Comparison of ENCODE assay signal across 19 cellular contexts in the genomic region with DNA sequence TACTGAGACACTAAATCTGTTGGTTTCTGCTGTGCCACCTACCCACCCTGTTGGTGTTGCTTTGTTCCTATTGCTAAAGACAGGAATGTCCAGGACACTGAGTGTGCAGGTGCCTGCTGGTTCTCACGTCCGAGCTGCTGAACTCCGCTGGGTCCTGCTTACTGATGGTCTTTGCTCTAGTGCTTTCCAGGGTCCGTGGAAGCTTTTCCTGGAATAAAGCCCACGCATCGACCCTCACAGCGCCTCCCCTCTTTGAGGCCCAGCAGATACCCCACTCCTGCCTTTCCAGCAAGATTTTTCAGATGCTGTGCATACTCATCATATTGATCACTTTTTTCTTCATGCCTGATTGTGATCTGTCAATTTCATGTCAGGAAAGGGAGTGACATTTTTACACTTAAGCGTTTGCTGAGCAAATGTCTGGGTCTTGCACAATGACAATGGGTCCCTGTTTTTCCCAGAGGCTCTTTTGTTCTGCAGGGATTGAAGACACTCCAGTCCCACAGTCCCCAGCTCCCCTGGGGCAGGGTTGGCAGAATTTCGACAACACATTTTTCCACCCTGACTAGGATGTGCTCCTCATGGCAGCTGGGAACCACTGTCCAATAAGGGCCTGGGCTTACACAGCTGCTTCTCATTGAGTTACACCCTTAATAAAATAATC. TPM values are rescaled to one million over a fixed set of nuclear protein-coding genes. Genes with fewer than 3 reads are reported as not detected.
DNase-seq lines count a peak whose midpoint lies in the region; ATAC-seq and TF ChIP-seq lines count a peak whose summit lies in the region.
"Had no signal": no experiment of that assay in that cellular context is flagged by ENCODE, and none has a peak within 500 bp of the region (broad histone marks: within the 10 kb centered on the region; RNA-seq: fewer than 3 reads in every experiment).

No MANE protein-coding gene starts in this region.

- H3K27ac Mint-ChIP-seq in MCF 10A (ENCODE audit: low read depth, unreplicated experiment): no peak overlapping the region
- H3K27ac Mint-ChIP-seq in brain: peak overlapping the region in 4 of 5 experiments; percentile 19 to 73 (median 48)
- H3K27ac Mint-ChIP-seq in WTC11: no peak overlapping the region
- no peak overlapping the region for H3K27ac Mint-ChIP-seq in type B pancreatic cell

- H3K4me3 Mint-ChIP-seq in MCF 10A (ENCODE audit: unreplicated experiment): no peak overlapping the region
- H3K4me3 Mint-ChIP-seq in brain: no peak overlapping the region
- no peak overlapping the region for H3K4me3 Mint-ChIP-seq in WTC11
- H3K4me3 Mint-ChIP-seq in type B pancreatic cell: no peak overlapping the region
- H3K4me3 Mint-ChIP-seq: activated naive CD8-positive, alpha-beta T cell treated with anti-CD3 and anti-CD28 coated beads, Interleukin-2, amount 10 ng/mL, durations not matched to agents 7 days and 5 days had no signal

- no peak overlapping the region for H3K4me3 ChIP-seq in breast epithelium
- H3K4me3 ChIP-seq: left lung, SJSA1, skin epidermis, upper lobe of left lung had no signal

- H3K9me3 ChIP-seq in breast epithelium: no peaks in the 10 kb centered on the region
- H3K9me3 ChIP-seq: left lung, SJSA1, upper lobe of left lung had no signal

- no peaks in the 10 kb centered on the region for H3K4me1 ChIP-seq in breast epithelium
- H3K4me1 ChIP-seq: left lung, SJSA1 had no signal

- no TSS peak for BruUV-seq in MCF 10A (replicated peaks; lab: Mats Ljungman, UMichigan)

- intact Hi-C loops in MCF 10A (cut with micrococcal nuclease): no loop called here
- intact Hi-C loops in breast epithelium (cut with DNase I; ENCODE audit: low total_unique reads): no loop called here

- POLR2A ChIA-PET in MCF 10A (lab: Yijun Ruan, JAX) (no interaction called here), WTC11 (lab: Charles Lee) (no interaction called here)

- H3K4me1 Mint-ChIP-seq in MCF 10A (ENCODE audit: insufficient read depth, unreplicated experiment) (peaks cover 8% of the 10 kb centered on the region), brain (peaks cover 10% of the 10 kb centered on the region), WTC11 (no peaks in the 10 kb centered on the region), type B pancreatic cell (ENCODE audit: unreplicated experiment) (peaks cover 4% of the 10 kb centered on the region)
- H3K4me1 Mint-ChIP-seq: activated naive CD8-positive, alpha-beta T cell treated with anti-CD3 and anti-CD28 coated beads, Interleukin-2, amount 10 ng/mL, durations not matched to agents 7 days and 5 days had no signal

- H3K36me3 Mint-ChIP-seq in MCF 10A (ENCODE audit: insufficient read depth, unreplicated experiment) (no peaks in the 10 kb centered on the region), brain (peaks cover 26% of the 10 kb centered on the region), WTC11 (no peaks in the 10 kb centered on the region), type B pancreatic cell (no peaks in the 10 kb centered on the region)
- H3K36me3 Mint-ChIP-seq: activated naive CD8-positive, alpha-beta T cell treated with anti-CD3 and anti-CD28 coated beads, Interleukin-2, amount 10 ng/mL, durations not matched to agents 7 days and 5 days had no signal

- no peaks in the 10 kb centered on the region for H3K36me3 ChIP-seq in breast epithelium
- H3K36me3 ChIP-seq: left lung, SJSA1, upper lobe of left lung had no signal

- no peak for TF ChIP-seq POLR2A in breast epithelium (IDR thresholded peaks at IDR 0.05)

- CTCF ChIA-PET in MCF 10A (lab: Yijun Ruan, JAX): interaction anchor here (0.8 to 2.9 kb wide), 3 partner anchors 11 to 199 kb away, joined by 4 to 14 read pairs (median 6); no protein-coding TSS in a partner anchor
- CTCF ChIA-PET in WTC11 (lab: Charles Lee): interaction anchor here (1.0 to 2.1 kb wide), 3 partner anchors 10 to 42 kb away, joined by 4 to 8 read pairs (median 5); no protein-coding TSS in a partner anchor

- no peaks in the 10 kb centered on the region for H3K27me3 ChIP-seq in breast epithelium
- H3K27me3 ChIP-seq: SJSA1, upper lobe of left lung had no signal

- ATAC-seq in WTC11: no peak
- ATAC-seq: HCT116, left lung had no signal

- H3K27me3 Mint-ChIP-seq in MCF 10A (ENCODE audit: insufficient read depth, unreplicated experiment) (no peaks in the 10 kb centered on the region), brain (no peaks in the 10 kb centered on the region), WTC11 (ENCODE audit: low read depth) (no peaks in the 10 kb centered on the region), type B pancreatic cell (no peaks in the 10 kb centered on the region)
- H3K27me3 Mint-ChIP-seq: activated naive CD8-positive, alpha-beta T cell treated with anti-CD3 and anti-CD28 coated beads, Interleukin-2, amount 10 ng/mL, durations not matched to agents 7 days and 5 days had no signal

- H3K9me3 Mint-ChIP-seq in MCF 10A (ENCODE audit: unreplicated experiment) (no peaks in the 10 kb centered on the region), brain (no peaks in the 10 kb centered on the region), WTC11 (no peaks in the 10 kb centered on the region), type B pancreatic cell (no peaks in the 10 kb centered on the region)
- H3K9me3 Mint-ChIP-seq: activated naive CD8-positive, alpha-beta T cell treated with anti-CD3 and anti-CD28 coated beads, Interleukin-2, amount 10 ng/mL, durations not matched to agents 7 days and 5 days had no signal

- DNase-seq in MCF 10A (ENCODE audit: unreplicated experiment) (peak; percentile 33), breast epithelium (ENCODE audit: low spot score in 2 of 2) (no peak), islet precursor cell (peak; percentile 76), GM10266 (ENCODE audit: extremely low spot score) (no peak), WTC11 (ENCODE audit: low spot score) (no peak), type B pancreatic cell (ENCODE audit: extremely low spot score, unreplicated experiment) (no peak), CD1c-positive myeloid dendritic cell (ENCODE audit: extremely low spot score) (no peak)
- DNase-seq: ACHN; activated naive CD8-positive, alpha-beta T cell treated with anti-CD3 and anti-CD28 coated beads, Interleukin-2, amount 10 ng/mL, durations not matched to agents 7 days and 5 days; DND-41; left lung; NCI-H1417 treated with DMSO at 0.1 percent for 48 hours; upper lobe of left lung had no signal

- H3K27ac ChIP-seq in breast epithelium: peak overlapping the region in 1 of 2 donors; percentile 1
- H3K27ac ChIP-seq: left lung, SJSA1, upper lobe of left lung had no signal

- TF ChIP-seq CTCF in MCF 10A (IDR thresholded peaks at IDR 0.05; ENCODE audit: unreplicated experiment): no peak
- no peak for TF ChIP-seq CTCF in breast epithelium (IDR thresholded peaks at IDR 0.05)
- TF ChIP-seq CTCF in brain (conservative IDR thresholded peaks at IDR 0.05): no peak
- TF ChIP-seq CTCF in GM10266 (IDR thresholded peaks at IDR 0.05; ENCODE audit: control insufficient read depth, insufficient read depth, low read depth, missing control alignments): no peak
- no peak for TF ChIP-seq CTCF in WTC11 (IDR thresholded peaks at IDR 0.05)
- TF ChIP-seq CTCF in type B pancreatic cell (conservative IDR thresholded peaks at IDR 0.05): no peak

TF ChIP-seq in WTC11, 78 proteins besides CTCF, POLR2A, EP300 and RAD21:
- TF ChIP-seq NFYB (CRISPR knock-in tag; conservative IDR thresholded peaks at IDR 0.05; ENCODE audit: low read depth) (no peak), ZNF121 (CRISPR knock-in tag; IDR thresholded peaks at IDR 0.05) (no peak), CREM (CRISPR knock-in tag; IDR thresholded peaks at IDR 0.05) (no peak), NFE2L1 (CRISPR knock-in tag; IDR thresholded peaks at IDR 0.05) (no peak), GABPB1 (CRISPR knock-in tag; IDR thresholded peaks at IDR 0.05) (no peak), GRHL2 (CRISPR knock-in tag; IDR thresholded peaks at IDR 0.05; ENCODE audit: insufficient replicate concordance, severe bottlenecking) (no peak), SOX15 (CRISPR knock-in tag; IDR thresholded peaks at IDR 0.05) (no peak)
- TF ChIP-seq, protein P1, sequence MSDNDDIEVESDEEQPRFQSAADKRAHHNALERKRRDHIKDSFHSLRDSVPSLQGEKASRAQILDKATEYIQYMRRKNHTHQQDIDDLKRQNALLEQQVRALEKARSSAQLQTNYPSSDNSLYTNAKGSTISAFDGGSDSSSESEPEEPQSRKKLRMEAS (CRISPR knock-in tag; IDR thresholded peaks at IDR 0.05): no peak
- TF ChIP-seq, protein P2, sequence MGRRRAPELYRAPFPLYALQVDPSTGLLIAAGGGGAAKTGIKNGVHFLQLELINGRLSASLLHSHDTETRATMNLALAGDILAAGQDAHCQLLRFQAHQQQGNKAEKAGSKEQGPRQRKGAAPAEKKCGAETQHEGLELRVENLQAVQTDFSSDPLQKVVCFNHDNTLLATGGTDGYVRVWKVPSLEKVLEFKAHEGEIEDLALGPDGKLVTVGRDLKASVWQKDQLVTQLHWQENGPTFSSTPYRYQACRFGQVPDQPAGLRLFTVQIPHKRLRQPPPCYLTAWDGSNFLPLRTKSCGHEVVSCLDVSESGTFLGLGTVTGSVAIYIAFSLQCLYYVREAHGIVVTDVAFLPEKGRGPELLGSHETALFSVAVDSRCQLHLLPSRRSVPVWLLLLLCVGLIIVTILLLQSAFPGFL (CRISPR knock-in tag; IDR thresholded peaks at IDR 0.05; ENCODE audit: borderline replicate concordance): no peak

RNA-seq across cellular contexts. Expression of a gene that starts 14.6 kb away (rescaled TPM):
- total RNA-seq in MCF 10A (2022) (not detected in 2 replicates), breast epithelium (not detected), WTC11 (2021) (not detected in 3 replicates), type B pancreatic cell (ENCODE audit: low replicate concordance) (not detected in 2 replicates)
- polyA plus RNA-seq in brain (ENCODE audit: insufficient read depth, low read depth, low replicate concordance): not detected
- total RNA-seq: activated naive CD8-positive, alpha-beta T cell treated with anti-CD3 and anti-CD28 coated beads, Interleukin-2, amount 10 ng/mL, durations not matched to agents 7 days and 5 days; dermis microvascular lymphatic vessel endothelial cell; left lung; SJSA1; upper lobe of left lung had no signal
- polyA plus RNA-seq: neural cell had no signal

Comparison
In these comparisons a context has a peak if more than half of its experiments do, and no peak if none do; other contexts are left out.
1. DNase-seq: peak in MCF 10A (single experiment) and islet precursor cell (single experiment); none in breast epithelium (0 of 2), GM10266 (single experiment), WTC11 (single experiment), type B pancreatic cell (single experiment) and CD1c-positive myeloid dendritic cell (single experiment).
2. H3K27ac Mint-ChIP-seq: peak in brain (4 of 5); none in MCF 10A (single experiment), WTC11 (single experiment) and type B pancreatic cell (single experiment).